ENCODE assay signal across 9 cellular contexts in the genomic region with DNA sequence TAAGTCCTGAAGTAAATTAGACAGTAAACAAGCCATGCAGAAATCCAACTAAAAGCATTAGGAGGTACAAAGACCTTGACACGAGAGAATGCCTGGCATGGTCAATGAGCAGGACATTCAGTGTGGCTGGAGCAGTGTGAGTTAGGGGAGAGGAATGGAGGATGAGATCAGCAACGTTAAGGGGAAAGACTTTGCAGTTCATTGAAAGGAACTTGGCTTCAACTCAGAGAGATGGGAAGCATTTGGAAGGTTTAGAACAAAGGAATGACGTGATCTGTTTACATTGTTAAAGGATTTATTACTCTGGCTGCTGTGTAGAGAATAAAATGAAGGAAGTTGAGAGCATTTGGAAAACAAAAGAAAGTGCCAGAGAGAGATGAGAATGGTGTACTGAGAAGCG.
DNase-seq lines count a peak whose midpoint lies in the region; ATAC-seq and TF ChIP-seq lines count a peak whose summit lies in the region.
"Had no signal": no experiment of that assay in that cellular context is flagged by ENCODE, and none has a peak within 500 bp of the region (broad histone marks: within the 10 kb centered on the region; RNA-seq: fewer than 3 reads in every experiment).

No MANE protein-coding gene starts in this region.

- DNase-seq in DMS153 treated with DMSO at 0.1 percent for 48 hours (lab: John Stamatoyannopoulos, UW; ENCODE audit: unreplicated experiment), result peak; percentile 75
- DNase-seq in NCI-H2029 treated with DMSO at 0.1 percent for 48 hours (lab: John Stamatoyannopoulos, UW), result peak; percentile 70
- DNase-seq in colonic mucosa, result no peak
- no peak for DNase-seq in mesothelial cell of epicardium (ENCODE audit: low spot score in 2 of 2, unreplicated experiment in 2 of 2)
- DNase-seq in cerebellar nuclear complex (lab: John Stamatoyannopoulos, UW), result no peak
- no peak for DNase-seq in NK-92 treated with Interleukin-12 subunit alpha and Interleukin-12 subunit beta, amount 100 ng/mL, for 24 hours (lab: John Stamatoyannopoulos, UW)
- DNase-seq: NCI-H1436 treated with DMSO at 0.1 percent for 48 hours had no signal

- no peak for ATAC-seq in GM18498 (IDR thresholded peaks at IDR 0.05; ENCODE audit: unreplicated experiment)
- ATAC-seq in HG02588 (IDR thresholded peaks at IDR 0.05; ENCODE audit: unreplicated experiment), result no peak

- peaks cover 12% of the 10 kb centered on the region for H3K4me1 Mint-ChIP-seq in mesothelial cell of epicardium

- H3K27ac Mint-ChIP-seq in mesothelial cell of epicardium, result peak overlapping the region; percentile 39

- H3K27me3 Mint-ChIP-seq in mesothelial cell of epicardium (ENCODE audit: low read depth), result no peaks in the 10 kb centered on the region

- no peaks in the 10 kb centered on the region for H3K36me3 Mint-ChIP-seq in mesothelial cell of epicardium

- no peaks in the 10 kb centered on the region for H3K9me3 Mint-ChIP-seq in mesothelial cell of epicardium

- no peaks in the 10 kb centered on the region for H3K27me3 ChIP-seq in colonic mucosa

- intact Hi-C loops in colonic mucosa (cut with DNase I), result no loop called here

- no peak overlapping the region for H3K4me3 Mint-ChIP-seq in mesothelial cell of epicardium

- no peak overlapping the region for H3K4me3 ChIP-seq in colonic mucosa

- no peaks in the 10 kb centered on the region for H3K4me1 ChIP-seq in colonic mucosa

- no peaks in the 10 kb centered on the region for H3K36me3 ChIP-seq in colonic mucosa

- TF ChIP-seq CTCF in colonic mucosa (IDR thresholded peaks at IDR 0.05) (no peak), mesothelial cell of epicardium (IDR thresholded peaks at IDR 0.05; ENCODE audit: unreplicated experiment) (no peak)

- H3K27ac ChIP-seq in colonic mucosa, result peak overlapping the region; percentile 46

- no peaks in the 10 kb centered on the region for H3K9me3 ChIP-seq in colonic mucosa

- H3K9ac ChIP-seq in colonic mucosa (ENCODE audit: low read depth in 2 of 2, low read length in 2 of 2), result no peak overlapping the region

Comparison
In these comparisons a context has a peak if more than half of its experiments do, and no peak if none do; other contexts are left out.
1. DNase-seq: peak in DMS153 treated with DMSO at 0.1 percent for 48 hours (single experiment) and NCI-H2029 treated with DMSO at 0.1 percent for 48 hours (single experiment); none in colonic mucosa (single experiment), mesothelial cell of epicardium (0 of 2), cerebellar nuclear complex (0 of 2) and NK-92 treated with Interleukin-12 subunit alpha and Interleukin-12 subunit beta, amount 100 ng/mL, for 24 hours (single experiment).